In the genomic region with DNA sequence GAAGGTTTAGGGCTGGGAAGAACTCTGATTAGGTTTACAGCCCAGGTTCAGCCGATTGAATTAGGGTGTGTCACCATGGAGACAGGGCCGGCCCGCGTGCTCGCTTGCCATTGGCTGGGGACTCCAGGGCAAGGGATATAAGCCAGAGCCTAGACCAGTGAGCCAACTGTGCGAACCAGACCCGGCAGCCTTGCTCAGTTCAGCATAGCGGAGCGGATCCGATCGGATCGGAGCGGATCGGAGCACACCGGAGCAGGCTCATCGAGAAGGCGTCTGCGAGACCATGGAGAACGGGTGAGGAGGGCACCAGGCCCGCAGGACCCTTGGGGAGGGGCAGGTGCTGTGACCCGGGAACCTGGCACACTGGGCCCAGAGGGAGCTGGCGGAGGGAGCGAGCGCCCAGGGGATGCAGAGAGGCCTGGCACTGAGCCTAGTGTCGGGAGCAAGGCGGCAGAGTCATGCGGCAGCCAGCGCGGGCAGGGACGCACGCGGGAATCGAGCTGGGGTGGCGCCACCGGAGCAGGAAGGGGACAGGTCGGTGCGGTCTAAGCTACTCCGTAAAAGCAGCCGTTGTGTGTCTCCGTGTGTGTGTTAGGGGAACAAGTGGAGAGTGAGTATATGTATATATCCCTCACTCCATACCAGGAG, we compare ENCODE assay signal across 1 cellular context.
TF ChIP-seq lines count a peak whose summit lies in the region.

A gene (plus strand): TSS at position 165 of the 648 bp plus-strand sequence. CDS start 119 bp downstream, at position 284.

TF ChIP-seq in HepG2, 621 proteins besides CTCF, POLR2A, EP300 and RAD21 (continued from another document and continues in another):
- TF ChIP-seq, protein P1, sequence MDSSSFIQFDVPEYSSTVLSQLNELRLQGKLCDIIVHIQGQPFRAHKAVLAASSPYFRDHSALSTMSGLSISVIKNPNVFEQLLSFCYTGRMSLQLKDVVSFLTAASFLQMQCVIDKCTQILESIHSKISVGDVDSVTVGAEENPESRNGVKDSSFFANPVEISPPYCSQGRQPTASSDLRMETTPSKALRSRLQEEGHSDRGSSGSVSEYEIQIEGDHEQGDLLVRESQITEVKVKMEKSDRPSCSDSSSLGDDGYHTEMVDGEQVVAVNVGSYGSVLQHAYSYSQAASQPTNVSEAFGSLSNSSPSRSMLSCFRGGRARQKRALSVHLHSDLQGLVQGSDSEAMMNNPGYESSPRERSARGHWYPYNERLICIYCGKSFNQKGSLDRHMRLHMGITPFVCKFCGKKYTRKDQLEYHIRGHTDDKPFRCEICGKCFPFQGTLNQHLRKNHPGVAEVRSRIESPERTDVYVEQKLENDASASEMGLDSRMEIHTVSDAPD (CRISPR knock-in tag; IDR thresholded peaks at IDR 0.05): peak; percentile 31; the same call in 1 of the 2 replicates
- no peak for TF ChIP-seq ZNF143 (CRISPR knock-in tag; IDR thresholded peaks at IDR 0.05)
- TF ChIP-seq, protein P2, sequence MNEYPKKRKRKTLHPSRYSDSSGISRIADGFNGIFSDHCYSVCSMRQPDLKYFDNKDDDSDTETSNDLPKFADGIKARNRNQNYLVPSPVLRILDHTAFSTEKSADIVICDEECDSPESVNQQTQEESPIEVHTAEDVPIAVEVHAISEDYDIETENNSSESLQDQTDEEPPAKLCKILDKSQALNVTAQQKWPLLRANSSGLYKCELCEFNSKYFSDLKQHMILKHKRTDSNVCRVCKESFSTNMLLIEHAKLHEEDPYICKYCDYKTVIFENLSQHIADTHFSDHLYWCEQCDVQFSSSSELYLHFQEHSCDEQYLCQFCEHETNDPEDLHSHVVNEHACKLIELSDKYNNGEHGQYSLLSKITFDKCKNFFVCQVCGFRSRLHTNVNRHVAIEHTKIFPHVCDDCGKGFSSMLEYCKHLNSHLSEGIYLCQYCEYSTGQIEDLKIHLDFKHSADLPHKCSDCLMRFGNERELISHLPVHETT (CRISPR knock-in tag; conservative IDR thresholded peaks at IDR 0.05): peak; percentile 81
- TF ChIP-seq, protein P3, sequence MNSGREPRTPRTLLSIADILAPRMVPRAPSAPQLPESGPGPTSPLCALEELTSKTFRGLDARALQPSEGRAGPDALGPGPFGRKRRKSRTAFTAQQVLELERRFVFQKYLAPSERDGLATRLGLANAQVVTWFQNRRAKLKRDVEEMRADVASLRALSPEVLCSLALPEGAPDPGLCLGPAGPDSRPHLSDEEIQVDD (CRISPR knock-in tag; IDR thresholded peaks at IDR 0.05; ENCODE audit: borderline replicate concordance): peak; percentile 89; the same call in 1 of the 2 replicates
- no peak for TF ChIP-seq IRX3 (CRISPR knock-in tag; IDR thresholded peaks at IDR 0.05; ENCODE audit: borderline replicate concordance, low read depth)
- no peak for TF ChIP-seq HMG20B (CRISPR knock-in tag; conservative IDR thresholded peaks at IDR 0.05)
- peak; percentile 84; the same call in 1 of the 2 replicates for TF ChIP-seq DNMT1 (CRISPR knock-in tag; IDR thresholded peaks at IDR 0.05)
- no peak; the same call in 1 of the 2 replicates for TF ChIP-seq RARA (CRISPR knock-in tag; IDR thresholded peaks at IDR 0.05)
- TF ChIP-seq RARG (CRISPR knock-in tag; IDR thresholded peaks at IDR 0.05; ENCODE audit: low read depth): no peak
- TF ChIP-seq ELF1 (CRISPR knock-in tag; IDR thresholded peaks at IDR 0.05): no peak
- TF ChIP-seq NR1H2 (CRISPR knock-in tag; IDR thresholded peaks at IDR 0.05; ENCODE audit: borderline replicate concordance, low read depth): 0 out of 2 replicates have a peak, but pooled peaks have one; percentile 10
- 0 out of 2 replicates have a peak, but pooled peaks have one; percentile 12 for TF ChIP-seq ZSCAN22 (CRISPR knock-in tag; IDR thresholded peaks at IDR 0.05)
- no peak for TF ChIP-seq ZNF326 (CRISPR knock-in tag; IDR thresholded peaks at IDR 0.05; ENCODE audit: borderline replicate concordance)
- 0 out of 2 replicates have a peak, but pooled peaks have one; percentile 28 for TF ChIP-seq SP5 (CRISPR knock-in tag; IDR thresholded peaks at IDR 0.05; ENCODE audit: borderline replicate concordance, low read depth)
- TF ChIP-seq ZNF772 (CRISPR knock-in tag; IDR thresholded peaks at IDR 0.05): peak; percentile 33
- TF ChIP-seq, protein P4, sequence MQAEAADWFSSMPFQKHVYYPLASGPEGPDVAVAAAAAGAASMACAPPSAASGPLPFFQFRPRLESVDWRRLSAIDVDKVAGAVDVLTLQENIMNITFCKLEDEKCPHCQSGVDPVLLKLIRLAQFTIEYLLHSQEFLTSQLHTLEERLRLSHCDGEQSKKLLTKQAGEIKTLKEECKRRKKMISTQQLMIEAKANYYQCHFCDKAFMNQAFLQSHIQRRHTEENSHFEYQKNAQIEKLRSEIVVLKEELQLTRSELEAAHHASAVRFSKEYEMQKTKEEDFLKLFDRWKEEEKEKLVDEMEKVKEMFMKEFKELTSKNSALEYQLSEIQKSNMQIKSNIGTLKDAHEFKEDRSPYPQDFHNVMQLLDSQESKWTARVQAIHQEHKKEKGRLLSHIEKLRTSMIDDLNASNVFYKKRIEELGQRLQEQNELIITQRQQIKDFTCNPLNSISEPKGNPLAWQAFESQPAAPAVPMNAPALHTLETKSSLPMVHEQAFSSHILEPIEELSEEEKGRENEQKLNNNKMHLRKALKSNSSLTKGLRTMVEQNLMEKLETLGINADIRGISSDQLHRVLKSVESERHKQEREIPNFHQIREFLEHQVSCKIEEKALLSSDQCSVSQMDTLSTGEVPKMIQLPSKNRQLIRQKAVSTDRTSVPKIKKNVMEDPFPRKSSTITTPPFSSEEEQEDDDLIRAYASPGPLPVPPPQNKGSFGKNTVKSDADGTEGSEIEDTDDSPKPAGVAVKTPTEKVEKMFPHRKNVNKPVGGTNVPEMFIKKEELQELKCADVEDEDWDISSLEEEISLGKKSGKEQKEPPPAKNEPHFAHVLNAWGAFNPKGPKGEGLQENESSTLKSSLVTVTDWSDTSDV (CRISPR knock-in tag; IDR thresholded peaks at IDR 0.05): peak; percentile 88; the same call in 1 of the 2 replicates
- TF ChIP-seq FOXK2 (IDR thresholded peaks at IDR 0.05): no peak
- TF ChIP-seq SUZ12 (IDR thresholded peaks at IDR 0.05; ENCODE audit: low read depth, low read length): no peak
- TF ChIP-seq GABPB1 (CRISPR knock-in tag; IDR thresholded peaks at IDR 0.05): peak; percentile 77
- no peak for TF ChIP-seq ZSCAN12 (CRISPR knock-in tag; IDR thresholded peaks at IDR 0.05)
- no peak for TF ChIP-seq NCOA1 (CRISPR knock-in tag; IDR thresholded peaks at IDR 0.05)
- peak; percentile 99 for TF ChIP-seq POLR2AphosphoS5 (IDR thresholded peaks at IDR 0.05; ENCODE audit: low read depth, low read length)
- peak; percentile 87; the same call in 1 of the 2 replicates for TF ChIP-seq ZNF335 (CRISPR knock-in tag; IDR thresholded peaks at IDR 0.05)
- no peak for TF ChIP-seq ZNF816 (CRISPR knock-in tag; IDR thresholded peaks at IDR 0.05; ENCODE audit: borderline replicate concordance)
- peak; percentile 76; the same call in 1 of the 2 replicates for TF ChIP-seq CBX5 (CRISPR knock-in tag; IDR thresholded peaks at IDR 0.05; ENCODE audit: borderline replicate concordance)
- TF ChIP-seq ZNF616 (CRISPR knock-in tag; IDR thresholded peaks at IDR 0.05; ENCODE audit: low read depth): peak; percentile 80; the same call in 1 of the 2 replicates
- no peak for TF ChIP-seq ZNF549 (CRISPR knock-in tag; IDR thresholded peaks at IDR 0.05)
- TF ChIP-seq ZNF24 (IDR thresholded peaks at IDR 0.05): no peak
- TF ChIP-seq, protein P5, sequence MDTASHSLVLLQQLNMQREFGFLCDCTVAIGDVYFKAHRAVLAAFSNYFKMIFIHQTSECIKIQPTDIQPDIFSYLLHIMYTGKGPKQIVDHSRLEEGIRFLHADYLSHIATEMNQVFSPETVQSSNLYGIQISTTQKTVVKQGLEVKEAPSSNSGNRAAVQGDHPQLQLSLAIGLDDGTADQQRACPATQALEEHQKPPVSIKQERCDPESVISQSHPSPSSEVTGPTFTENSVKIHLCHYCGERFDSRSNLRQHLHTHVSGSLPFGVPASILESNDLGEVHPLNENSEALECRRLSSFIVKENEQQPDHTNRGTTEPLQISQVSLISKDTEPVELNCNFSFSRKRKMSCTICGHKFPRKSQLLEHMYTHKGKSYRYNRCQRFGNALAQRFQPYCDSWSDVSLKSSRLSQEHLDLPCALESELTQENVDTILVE (CRISPR knock-in tag; IDR thresholded peaks at IDR 0.05): no peak
- TF ChIP-seq ZNF205 (CRISPR knock-in tag; IDR thresholded peaks at IDR 0.05): peak; percentile 90
- TF ChIP-seq GABPA (IDR thresholded peaks at IDR 0.05; ENCODE audit: low read depth, low read length): no peak
- TF ChIP-seq GABPA (CRISPR knock-in tag; IDR thresholded peaks at IDR 0.05; ENCODE audit: low read depth): no peak
- peak; percentile 86 for TF ChIP-seq ZNF768 (CRISPR knock-in tag; IDR thresholded peaks at IDR 0.05)
- peak; percentile 77 for TF ChIP-seq AGO1 (IDR thresholded peaks at IDR 0.05; ENCODE audit: low read depth, low read length, poor library complexity, severe bottlenecking)
- peak; percentile 23; the same call in 1 of the 2 replicates for TF ChIP-seq ZNF550 (CRISPR knock-in tag; IDR thresholded peaks at IDR 0.05; ENCODE audit: borderline replicate concordance)
- TF ChIP-seq ATF7-NPFF (CRISPR knock-in tag; IDR thresholded peaks at IDR 0.05; ENCODE audit: low read depth): peak; percentile 77
- TF ChIP-seq, protein P6, sequence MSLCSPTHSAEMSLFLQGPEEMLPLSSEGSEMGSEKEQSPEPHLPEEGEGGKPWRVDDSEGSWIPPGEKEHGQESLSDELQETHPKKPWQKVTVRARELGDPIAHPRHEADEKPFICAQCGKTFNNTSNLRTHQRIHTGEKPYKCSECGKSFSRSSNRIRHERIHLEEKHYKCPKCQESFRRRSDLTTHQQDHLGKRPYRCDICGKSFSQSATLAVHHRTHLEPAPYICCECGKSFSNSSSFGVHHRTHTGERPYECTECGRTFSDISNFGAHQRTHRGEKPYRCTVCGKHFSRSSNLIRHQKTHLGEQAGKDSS (CRISPR knock-in tag; IDR thresholded peaks at IDR 0.05; ENCODE audit: borderline replicate concordance, low read depth): peak; percentile 51; the same call in 1 of the 2 replicates
- no peak; the same call in 1 of the 2 replicates for TF ChIP-seq EED (CRISPR knock-in tag; IDR thresholded peaks at IDR 0.05)
- TF ChIP-seq CREB1 (IDR thresholded peaks at IDR 0.05): no peak
- TF ChIP-seq CREB1 (CRISPR knock-in tag; IDR thresholded peaks at IDR 0.05): no peak
- TF ChIP-seq MED13 (CRISPR knock-in tag; IDR thresholded peaks at IDR 0.05): no peak
- peak; percentile 74 for TF ChIP-seq EEA1 (CRISPR knock-in tag; IDR thresholded peaks at IDR 0.05; ENCODE audit: borderline replicate concordance)
- TF ChIP-seq HHEX (CRISPR knock-in tag; IDR thresholded peaks at IDR 0.05): no peak
- no peak for TF ChIP-seq NCOR1 (IDR thresholded peaks at IDR 0.05; ENCODE audit: borderline replicate concordance, low read length)
- TF ChIP-seq RFXANK (CRISPR knock-in tag; IDR thresholded peaks at IDR 0.05): 0 out of 2 replicates have a peak, but pooled peaks have one; percentile 38
- peak; percentile 82 for TF ChIP-seq SALL1 (CRISPR knock-in tag; IDR thresholded peaks at IDR 0.05)
- TF ChIP-seq, protein P7, sequence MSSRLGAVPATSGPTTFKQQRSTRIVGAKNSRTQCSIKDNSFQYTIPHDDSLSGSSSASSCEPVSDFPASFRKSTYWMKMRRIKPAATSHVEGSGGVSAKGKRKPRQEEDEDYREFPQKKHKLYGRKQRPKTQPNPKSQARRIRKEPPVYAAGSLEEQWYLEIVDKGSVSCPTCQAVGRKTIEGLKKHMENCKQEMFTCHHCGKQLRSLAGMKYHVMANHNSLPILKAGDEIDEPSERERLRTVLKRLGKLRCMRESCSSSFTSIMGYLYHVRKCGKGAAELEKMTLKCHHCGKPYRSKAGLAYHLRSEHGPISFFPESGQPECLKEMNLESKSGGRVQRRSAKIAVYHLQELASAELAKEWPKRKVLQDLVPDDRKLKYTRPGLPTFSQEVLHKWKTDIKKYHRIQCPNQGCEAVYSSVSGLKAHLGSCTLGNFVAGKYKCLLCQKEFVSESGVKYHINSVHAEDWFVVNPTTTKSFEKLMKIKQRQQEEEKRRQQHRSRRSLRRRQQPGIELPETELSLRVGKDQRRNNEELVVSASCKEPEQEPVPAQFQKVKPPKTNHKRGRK (CRISPR knock-in tag; IDR thresholded peaks at IDR 0.05): 0 out of 2 replicates have a peak, but pooled peaks have one; percentile 35
- TF ChIP-seq ZNF12 (CRISPR knock-in tag; IDR thresholded peaks at IDR 0.05): peak; percentile 62; the same call in 1 of the 2 replicates
- peak; percentile 76 for TF ChIP-seq RXRB (CRISPR knock-in tag; IDR thresholded peaks at IDR 0.05; ENCODE audit: borderline replicate concordance)
- peak; percentile 60; the same call in 1 of the 2 replicates for TF ChIP-seq NFKB2 (CRISPR knock-in tag; IDR thresholded peaks at IDR 0.05; ENCODE audit: borderline replicate concordance)
- peak; percentile 38; the same call in 1 of the 2 replicates for TF ChIP-seq BORCS8-MEF2B (CRISPR knock-in tag; IDR thresholded peaks at IDR 0.05)
- TF ChIP-seq SRSF1 (optimal IDR thresholded peaks at IDR 0.05; ENCODE audit: low read depth, low read length): no peak
- TF ChIP-seq RFX1 (IDR thresholded peaks at IDR 0.05): peak; percentile 83
